ENCODE assay signal across 2 cellular contexts in the genomic region with DNA sequence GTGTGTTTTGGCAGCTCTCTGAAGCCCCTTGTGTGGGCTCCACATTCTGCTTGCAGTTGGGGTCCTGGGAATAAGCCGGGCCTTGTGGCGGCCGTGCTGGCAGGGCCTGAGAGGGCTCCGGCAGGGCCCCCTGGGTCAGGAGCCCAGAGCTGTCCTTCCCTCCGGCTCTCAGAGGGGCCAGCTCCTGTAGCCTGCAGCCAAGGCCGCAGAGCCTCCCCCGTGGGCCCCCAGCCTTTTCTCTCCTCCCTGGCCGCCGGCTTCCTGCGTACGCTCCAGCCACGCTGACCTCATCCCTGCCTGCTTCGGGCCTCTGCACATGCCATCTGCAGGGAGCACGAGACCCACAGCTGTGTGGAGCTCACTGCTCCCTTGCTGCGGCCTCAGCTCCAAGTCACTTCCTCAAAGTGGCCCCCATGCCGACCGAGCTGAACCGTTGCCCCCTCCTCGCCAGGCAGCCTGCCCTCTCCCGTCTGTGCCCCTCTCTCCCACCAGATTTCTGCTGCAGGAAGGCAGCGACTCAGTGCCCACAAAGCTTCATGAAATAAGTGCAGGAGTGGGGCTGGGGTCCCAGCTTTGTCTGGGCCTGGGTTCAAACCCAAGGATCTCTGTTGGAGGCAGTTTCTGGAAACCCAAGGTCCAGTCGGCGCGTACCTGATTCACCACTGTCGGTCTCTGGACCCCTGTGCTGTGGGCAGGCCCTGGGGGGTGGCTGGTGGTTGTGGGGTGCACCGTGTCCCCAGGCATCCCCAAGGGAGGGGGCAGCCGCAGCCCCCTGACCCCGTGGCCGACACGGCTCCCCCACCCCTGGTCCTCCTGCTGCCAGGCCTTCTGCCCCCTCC.
TF ChIP-seq lines count a peak whose summit lies in the region.

No MANE protein-coding gene starts in this region.

TF ChIP-seq in GM23338, 12 proteins besides CTCF, POLR2A, EP300 and RAD21 (continues in another document):
- TF ChIP-seq, protein P1, sequence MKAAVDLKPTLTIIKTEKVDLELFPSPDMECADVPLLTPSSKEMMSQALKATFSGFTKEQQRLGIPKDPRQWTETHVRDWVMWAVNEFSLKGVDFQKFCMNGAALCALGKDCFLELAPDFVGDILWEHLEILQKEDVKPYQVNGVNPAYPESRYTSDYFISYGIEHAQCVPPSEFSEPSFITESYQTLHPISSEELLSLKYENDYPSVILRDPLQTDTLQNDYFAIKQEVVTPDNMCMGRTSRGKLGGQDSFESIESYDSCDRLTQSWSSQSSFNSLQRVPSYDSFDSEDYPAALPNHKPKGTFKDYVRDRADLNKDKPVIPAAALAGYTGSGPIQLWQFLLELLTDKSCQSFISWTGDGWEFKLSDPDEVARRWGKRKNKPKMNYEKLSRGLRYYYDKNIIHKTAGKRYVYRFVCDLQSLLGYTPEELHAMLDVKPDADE (IDR thresholded peaks at IDR 0.05) = no peak
- TF ChIP-seq EZH2 (IDR thresholded peaks at IDR 0.05; ENCODE audit: low read depth, unreplicated experiment) (no peak), NANOG (IDR thresholded peaks at IDR 0.05; ENCODE audit: borderline replicate concordance) (no peak), ZNF114 (CRISPR knock-in tag; IDR thresholded peaks at IDR 0.05) (no peak), CREB1 (CRISPR knock-in tag; IDR thresholded peaks at IDR 0.05; ENCODE audit: low read depth) (no peak), EZH2phosphoT487 (IDR thresholded peaks at IDR 0.05; ENCODE audit: unreplicated experiment) (no peak), JUNB (IDR thresholded peaks at IDR 0.05; ENCODE audit: unreplicated experiment) (no peak), STAT1 (IDR thresholded peaks at IDR 0.05; ENCODE audit: unreplicated experiment) (no peak), POLR2AphosphoS5 (IDR thresholded peaks at IDR 0.05; ENCODE audit: low read depth) (no peak)
- TF ChIP-seq, protein P2, sequence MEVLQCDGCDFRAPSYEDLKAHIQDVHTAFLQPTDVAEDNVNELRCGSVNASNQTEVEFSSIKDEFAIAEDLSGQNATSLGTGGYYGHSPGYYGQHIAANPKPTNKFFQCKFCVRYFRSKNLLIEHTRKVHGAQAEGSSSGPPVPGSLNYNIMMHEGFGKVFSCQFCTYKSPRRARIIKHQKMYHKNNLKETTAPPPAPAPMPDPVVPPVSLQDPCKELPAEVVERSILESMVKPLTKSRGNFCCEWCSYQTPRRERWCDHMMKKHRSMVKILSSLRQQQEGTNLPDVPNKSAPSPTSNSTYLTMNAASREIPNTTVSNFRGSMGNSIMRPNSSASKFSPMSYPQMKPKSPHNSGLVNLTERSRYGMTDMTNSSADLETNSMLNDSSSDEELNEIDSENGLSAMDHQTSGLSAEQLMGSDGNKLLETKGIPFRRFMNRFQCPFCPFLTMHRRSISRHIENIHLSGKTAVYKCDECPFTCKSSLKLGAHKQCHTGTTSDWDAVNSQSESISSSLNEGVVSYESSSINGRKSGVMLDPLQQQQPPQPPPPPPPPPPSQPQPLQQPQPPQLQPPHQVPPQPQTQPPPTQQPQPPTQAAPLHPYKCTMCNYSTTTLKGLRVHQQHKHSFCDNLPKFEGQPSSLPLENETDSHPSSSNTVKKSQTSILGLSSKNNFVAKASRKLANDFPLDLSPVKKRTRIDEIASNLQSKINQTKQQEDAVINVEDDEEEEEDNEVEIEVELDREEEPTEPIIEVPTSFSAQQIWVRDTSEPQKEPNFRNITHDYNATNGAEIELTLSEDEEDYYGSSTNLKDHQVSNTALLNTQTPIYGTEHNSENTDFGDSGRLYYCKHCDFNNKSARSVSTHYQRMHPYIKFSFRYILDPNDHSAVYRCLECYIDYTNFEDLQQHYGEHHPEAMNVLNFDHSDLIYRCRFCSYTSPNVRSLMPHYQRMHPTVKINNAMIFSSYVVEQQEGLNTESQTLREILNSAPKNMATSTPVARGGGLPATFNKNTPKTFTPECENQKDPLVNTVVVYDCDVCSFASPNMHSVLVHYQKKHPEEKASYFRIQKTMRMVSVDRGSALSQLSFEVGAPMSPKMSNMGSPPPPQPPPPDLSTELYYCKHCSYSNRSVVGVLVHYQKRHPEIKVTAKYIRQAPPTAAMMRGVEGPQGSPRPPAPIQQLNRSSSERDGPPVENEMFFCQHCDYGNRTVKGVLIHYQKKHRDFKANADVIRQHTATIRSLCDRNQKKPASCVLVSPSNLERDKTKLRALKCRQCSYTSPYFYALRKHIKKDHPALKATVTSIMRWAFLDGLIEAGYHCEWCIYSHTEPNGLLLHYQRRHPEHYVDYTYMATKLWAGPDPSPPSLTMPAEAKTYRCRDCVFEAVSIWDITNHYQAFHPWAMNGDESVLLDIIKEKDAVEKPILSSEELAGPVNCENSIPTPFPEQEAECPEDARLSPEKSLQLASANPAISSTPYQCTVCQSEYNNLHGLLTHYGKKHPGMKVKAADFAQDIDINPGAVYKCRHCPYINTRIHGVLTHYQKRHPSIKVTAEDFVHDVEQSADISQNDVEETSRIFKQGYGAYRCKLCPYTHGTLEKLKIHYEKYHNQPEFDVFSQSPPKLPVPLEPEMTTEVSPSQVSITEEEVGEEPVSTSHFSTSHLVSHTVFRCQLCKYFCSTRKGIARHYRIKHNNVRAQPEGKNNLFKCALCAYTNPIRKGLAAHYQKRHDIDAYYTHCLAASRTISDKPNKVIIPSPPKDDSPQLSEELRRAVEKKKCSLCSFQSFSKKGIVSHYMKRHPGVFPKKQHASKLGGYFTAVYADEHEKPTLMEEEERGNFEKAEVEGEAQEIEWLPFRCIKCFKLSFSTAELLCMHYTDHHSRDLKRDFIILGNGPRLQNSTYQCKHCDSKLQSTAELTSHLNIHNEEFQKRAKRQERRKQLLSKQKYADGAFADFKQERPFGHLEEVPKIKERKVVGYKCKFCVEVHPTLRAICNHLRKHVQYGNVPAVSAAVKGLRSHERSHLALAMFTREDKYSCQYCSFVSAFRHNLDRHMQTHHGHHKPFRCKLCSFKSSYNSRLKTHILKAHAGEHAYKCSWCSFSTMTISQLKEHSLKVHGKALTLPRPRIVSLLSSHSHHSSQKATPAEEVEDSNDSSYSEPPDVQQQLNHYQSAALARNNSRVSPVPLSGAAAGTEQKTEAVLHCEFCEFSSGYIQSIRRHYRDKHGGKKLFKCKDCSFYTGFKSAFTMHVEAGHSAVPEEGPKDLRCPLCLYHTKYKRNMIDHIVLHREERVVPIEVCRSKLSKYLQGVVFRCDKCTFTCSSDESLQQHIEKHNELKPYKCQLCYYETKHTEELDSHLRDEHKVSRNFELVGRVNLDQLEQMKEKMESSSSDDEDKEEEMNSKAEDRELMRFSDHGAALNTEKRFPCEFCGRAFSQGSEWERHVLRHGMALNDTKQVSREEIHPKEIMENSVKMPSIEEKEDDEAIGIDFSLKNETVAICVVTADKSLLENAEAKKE (CRISPR knock-in tag; IDR thresholded peaks at IDR 0.05) = no peak

TF ChIP-seq in K562, 482 proteins besides CTCF, POLR2A, EP300 and RAD21:
- 0 out of 2 replicates have a peak, but pooled peaks have one; percentile 6 for TF ChIP-seq SPI1 (IDR thresholded peaks at IDR 0.05; ENCODE audit: borderline replicate concordance, low read depth, low read length)
- peak; percentile 84 for TF ChIP-seq BHLHE40 (IDR thresholded peaks at IDR 0.05; ENCODE audit: low read length)
- no peak for TF ChIP-seq NFATC3 (IDR thresholded peaks at IDR 0.05)
